ENCODE assay signal across 8 cellular contexts in genomic region chr6:26031151-26031594, GRCh38. TPM values are rescaled to one million over a fixed set of nuclear protein-coding genes. Genes with fewer than 3 reads are reported as not detected.
A peak's percentile ranks its signal among the peaks of the same experiment; 100 is the strongest.
DNase-seq lines count a peak whose midpoint lies in the region; TF ChIP-seq lines count a peak whose summit lies in the region.

No MANE protein-coding gene starts in this region.

- CTCF ChIA-PET in AG04450 (lab: Charles Lee) (interaction anchor here (0.6 to 3.6 kb wide), 7 partner anchors 9 to 564 kb away, joined by 3 to 22 read pairs (median 6); partner anchors contain the start of gene HFE), HEK293T (lab: Yijun Ruan, JAX) (interaction anchor here (1.2 kb wide), 1 partner anchor 1862 kb away, joined by 3 read pairs; a partner anchor contains a TSS)

- peak overlapping the region; percentile 74 for H3K27ac ChIP-seq in AG04450 (ENCODE audit: low read depth, low read length)
- peak overlapping the region; percentile 92 for H3K27ac ChIP-seq in SU-DHL-6 (ENCODE audit: low read depth, low read length)
- peak overlapping the region; percentile 41 for H3K27ac ChIP-seq in hepatocyte
- H3K27ac ChIP-seq in substantia nigra (ENCODE audit: low read depth, low read length, poor library complexity, severe bottlenecking): no peak overlapping the region

- peaks cover 14% of the 10 kb centered on the region for H3K4me1 ChIP-seq in hepatocyte (ENCODE audit: insufficient read depth)

- H3K79me2 ChIP-seq in SU-DHL-6 (ENCODE audit: insufficient read depth, low read length): no peaks in the 10 kb centered on the region
- H3K79me2 ChIP-seq in hepatocyte: no peaks in the 10 kb centered on the region

- DNase-seq in AG04450 (ENCODE audit: low read depth, low spot score) (no peak), HEK293T (ENCODE audit: extremely low spot score) (no peak), hepatocyte (ENCODE audit: low spot score) (no peak), 8988T (no peak), substantia nigra (lab: John Stamatoyannopoulos, UW) (no peak), GM19238 (ENCODE audit: insufficient read length, low spot score) (no peak)
- no peak for DNase-seq in effector CD4-positive, alpha-beta T cell

- POLR2A ChIA-PET in AG04450 (lab: Yijun Ruan, JAX) (interaction anchor here (0.6 to 10.2 kb wide), 13 partner anchors 10 to 1835 kb away, joined by 3 to 272 read pairs (median 8); a partner anchor contains a TSS), HEK293T (lab: Yijun Ruan, JAX) (interaction anchor here (0.9 to 16.4 kb wide), 36 partner anchors 9 to 1863 kb away, joined by 3 to 715 read pairs (median 9); a partner anchor contains a TSS)

- H3K4me2 ChIP-seq in SU-DHL-6 (ENCODE audit: low read depth, low read length, poor library complexity, severe bottlenecking) (peak overlapping the region; percentile 65), hepatocyte (peak overlapping the region; percentile 85)

- H3K9me2 ChIP-seq in SU-DHL-6 (replicated peaks; ENCODE audit: insufficient read depth, low read length) (no peaks in the 10 kb centered on the region), hepatocyte (replicated peaks; ENCODE audit: insufficient read depth) (no peaks in the 10 kb centered on the region)

- peak overlapping the region; percentile 64 for H3K9ac ChIP-seq in SU-DHL-6 (ENCODE audit: low read length)

- H3K9me3 ChIP-seq in AG04450 (ENCODE audit: control insufficient read depth, insufficient read depth, low read length): no peaks in the 10 kb centered on the region; the same call in 1 of the 2 replicates
- H3K9me3 ChIP-seq in SU-DHL-6 (ENCODE audit: insufficient read depth, low read length): peaks cover 6% of the 10 kb centered on the region; the same call in 1 of the 2 replicates
- no peaks in the 10 kb centered on the region for H3K9me3 ChIP-seq in hepatocyte (ENCODE audit: low read depth)

- 18% methylated on average over 5 of the region's 5 CpGs for WGBS in hepatocyte (ENCODE audit: low lambda C conversion rate, missing lambda C conversion rate)

- H3K4me3 ChIP-seq in AG04450 (ENCODE audit: low read depth, low read length) (peak overlapping the region; percentile 68), SU-DHL-6 (ENCODE audit: insufficient read depth, low read length, poor library complexity, severe bottlenecking) (peak overlapping the region; percentile 52), hepatocyte (peak overlapping the region; percentile 43)

- H3K36me3 ChIP-seq in SU-DHL-6 (ENCODE audit: low read length): no peaks in the 10 kb centered on the region
- no peaks in the 10 kb centered on the region for H3K36me3 ChIP-seq in hepatocyte (replicated peaks; ENCODE audit: insufficient read depth, low read depth)

- H3K27me3 ChIP-seq in AG04450 (ENCODE audit: control insufficient read depth, insufficient read depth, low read length) (no peaks in the 10 kb centered on the region), SU-DHL-6 (ENCODE audit: low read length) (no peaks in the 10 kb centered on the region), hepatocyte (no peaks in the 10 kb centered on the region)

- H4K20me1 ChIP-seq in SU-DHL-6 (ENCODE audit: low read depth, low read length) (no peaks in the 10 kb centered on the region), hepatocyte (ENCODE audit: insufficient read depth, poor library complexity, severe bottlenecking) (no peaks in the 10 kb centered on the region)

- peaks cover 68% of the 10 kb centered on the region for H3F3A ChIP-seq in SU-DHL-6 (ENCODE audit: insufficient read depth)

- H2AFZ ChIP-seq in SU-DHL-6 (ENCODE audit: low read depth, low read length, severe bottlenecking) (no peak overlapping the region), hepatocyte (peak overlapping the region; percentile 27)

- no peak for TF ChIP-seq CTCF in AG04450 (IDR thresholded peaks at IDR 0.05; ENCODE audit: low read depth, low read length)
- TF ChIP-seq CTCF in SU-DHL-6 (IDR thresholded peaks at IDR 0.05; ENCODE audit: insufficient read depth, low read length, poor library complexity, severe bottlenecking): no peak
- no peak for TF ChIP-seq CTCF in hepatocyte (IDR thresholded peaks at IDR 0.05; ENCODE audit: poor library complexity)

TF ChIP-seq in HEK293T, 16 proteins besides CTCF, POLR2A, EP300 and RAD21:
- TF ChIP-seq ELF4 (IDR thresholded peaks at IDR 0.05) (peak; percentile 16; the same call in 1 of the 2 replicates), TARDBP (IDR thresholded peaks at IDR 0.05) (no peak)

RNA-seq across cellular contexts. Expression of gene HFE, which starts 56.1 kb away (rescaled TPM):
- polyA plus RNA-seq in AG04450 (2011; rRNA removed) (19.5 and 21.4 TPM in 2 replicates), hepatocyte (3.6 and 4.5 TPM in 2 replicates)
- 19.7 and 20.1 TPM in 2 replicates for polyA minus RNA-seq in AG04450 (2011; rRNA and poly(A)+ RNA removed)
- total RNA-seq in hepatocyte: 5.6 and 7.4 TPM in 2 replicates
